Comparison of ENCODE assay signal across 19 cellular contexts in the genomic region with DNA sequence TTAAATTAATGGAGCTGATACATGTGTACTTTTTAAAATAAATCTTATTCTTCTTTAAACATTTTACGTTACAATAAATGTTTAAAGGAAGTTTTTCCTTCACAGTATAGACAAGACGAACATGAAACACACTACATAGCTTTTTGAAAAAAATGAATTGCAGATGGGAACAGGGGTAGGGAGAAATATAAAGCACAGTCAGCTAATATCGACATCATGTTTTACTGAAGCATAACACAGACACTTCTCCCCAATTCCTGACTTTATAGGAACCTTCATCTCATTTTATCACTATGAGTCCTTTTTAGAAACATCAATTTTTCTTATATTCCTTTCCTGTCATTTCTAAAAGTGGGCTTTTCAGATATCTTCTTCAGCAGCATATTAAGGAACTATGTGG.
DNase-seq lines count a peak whose midpoint lies in the region; ATAC-seq, FAIRE-seq and TF ChIP-seq lines count a peak whose summit lies in the region.
"Had no signal": no experiment of that assay in that cellular context is flagged by ENCODE, and none has a peak within 500 bp of the region (broad histone marks: within the 10 kb centered on the region; RNA-seq: fewer than 3 reads in every experiment).

No MANE protein-coding gene starts in this region.

- no peak overlapping the region for H3K18ac ChIP-seq in H1 (ENCODE audit: extremely low read depth, low read length)

- no peak overlapping the region for H3K23ac ChIP-seq in H1 (ENCODE audit: insufficient read length)

- in situ Hi-C loops in HepG2 (cut with HindIII; ENCODE audit: extremely low pct_ligation_motif_present, low pct_unique_long_range_greater_than_20kb), result no loop called here

- H4K8ac ChIP-seq in H1 (ENCODE audit: extremely low read depth, insufficient read depth, low read length), result no peak overlapping the region

- no peak overlapping the region for H2AK5ac ChIP-seq in H1 (ENCODE audit: low read depth, low read length)

- POLR2A ChIA-PET in HepG2 (lab: Yijun Ruan, JAX) (no interaction called here), H1 (lab: Charles Lee; ENCODE audit: partially characterized antibody) (no interaction called here)

- TF ChIP-seq EP300 in HepG2 (IDR thresholded peaks at IDR 0.05; ENCODE audit: low read depth in 2 of 2, low read length in 2 of 2) (no peak), HepG2 (CRISPR knock-in tag; IDR thresholded peaks at IDR 0.05; ENCODE audit: borderline replicate concordance) (no peak), H1 (IDR thresholded peaks at IDR 0.05; ENCODE audit: borderline replicate concordance in 1 of 2, low read depth in 2 of 2, low read length in 2 of 2) (no peak)

- no TSS peak for BruUV-seq in HepG2 (replicated peaks; lab: Mats Ljungman, UMichigan)

- no peak overlapping the region for H3K4ac ChIP-seq in H1 (replicated peaks; ENCODE audit: insufficient read length, low read depth, low read length)

- no peak overlapping the region for H3K56ac ChIP-seq in H1 (replicated peaks; ENCODE audit: insufficient read length, low read depth, low read length)

- DNase-seq in HepG2 (ENCODE audit: low spot score) (no peak), right lobe of liver (no peak), H1 (ENCODE audit: low read depth in 1 of 2, low spot score in 2 of 2) (no peak)
- DNase-seq: ACHN; C1 segment of cervical spinal cord; CD8-positive, alpha-beta T cell; DMS 273 treated with DMSO at 0.1 percent for 48 hours; DMS79; GDM1; H9 had no signal

- H3K36me3 ChIP-seq in HepG2 (replicated peaks in 1 of 2; ENCODE audit: control insufficient read depth in 1 of 2, insufficient read depth in 2 of 2, low read length in 2 of 2) (no peaks in the 10 kb centered on the region), right lobe of liver (no peaks in the 10 kb centered on the region), KMS-11 (ENCODE audit: insufficient read depth) (no peaks in the 10 kb centered on the region), H1 (ENCODE audit: control insufficient read depth in 2 of 4, insufficient read depth in 4 of 4, low read length in 3 of 4) (peaks cover 0 to 21% (median 7%) of the 10 kb centered on the region in 4 experiments; a peak in 4 of 8 replicates)

- H3K9me3 ChIP-seq in HepG2 (ENCODE audit: low read length) (peaks cover 43% of the 10 kb centered on the region), right lobe of liver (no peaks in the 10 kb centered on the region), H1 (ENCODE audit: insufficient read depth in 2 of 2, low read depth in 1 of 2, low read length in 1 of 2) (peaks cover 17% of the 10 kb centered on the region in 2 experiments)

- no peak overlapping the region for H2BK120ac ChIP-seq in H1 (replicated peaks; ENCODE audit: low read depth, low read length)

- H3K27ac ChIP-seq in HepG2 (ENCODE audit: extremely low read length, insufficient read depth, low read length) (no peak overlapping the region), right lobe of liver (no peak overlapping the region), KMS-11 (no peak overlapping the region), H1 (ENCODE audit: low read depth, low read length) (no peak overlapping the region)
- H3K27ac ChIP-seq: 22Rv1 had no signal

- H2BK15ac ChIP-seq in H1 (ENCODE audit: low read length), result no peak overlapping the region

- H3K9ac ChIP-seq in HepG2 (ENCODE audit: insufficient read depth, low read depth, low read length), result no peak overlapping the region
- H3K9ac ChIP-seq in KMS-11, result no peak overlapping the region
- no peak overlapping the region for H3K9ac ChIP-seq in H1 (replicated peaks in 1 of 4; ENCODE audit: extremely low read depth in 1 of 4, low read depth in 3 of 4, low read length in 3 of 4)

- no peak overlapping the region for H2AFZ ChIP-seq in HepG2 (ENCODE audit: low read length)
- H2AFZ ChIP-seq in KMS-11 (ENCODE audit: low read depth), result no peak overlapping the region
- H2AFZ ChIP-seq in H1 (ENCODE audit: low read length), result no peak overlapping the region

- FAIRE-seq in HepG2 (lab: Jason Lieb, UNC), result no peak
- FAIRE-seq in H1 (lab: Jason Lieb, UNC), result no peak
- FAIRE-seq: A204.1, D721Med, GM12878, GM19239 had no signal

- WGBS in HepG2 (ENCODE audit: low lambda C conversion rate), result 1% methylated on average over 3 of the region's 3 CpGs
- 41% methylated on average over 3 of the region's 3 CpGs for WGBS in right lobe of liver (ENCODE audit: insufficient coverage, low coverage, low lambda C conversion rate, missing lambda C conversion rate)
- 61% methylated on average over 3 of the region's 3 CpGs; no CpG with 5 or more reads in 1 of the 2 experiments for WGBS in H1 (ENCODE audit: extremely low coverage in 1 of 2, insufficient coverage in 1 of 2, insufficient read length in 1 of 2, insufficient replicate concordance in 2 of 2, low coverage in 1 of 2, low lambda C conversion rate in 2 of 2, missing lambda C conversion rate in 1 of 2), 2 experiments

- intact Hi-C loops in HepG2 (cut with micrococcal nuclease; ENCODE audit: unreplicated experiment), result no loop called here
- intact Hi-C loops in right lobe of liver (cut with DNase I), result no loop called here

- peaks cover 2% of the 10 kb centered on the region; the same call in 1 of the 2 replicates for H3K79me1 ChIP-seq in H1 (ENCODE audit: low read depth, low read length)

- no peak overlapping the region for H3K4me2 ChIP-seq in HepG2 (ENCODE audit: low read depth, low read length)
- H3K4me2 ChIP-seq in KMS-11, result peak overlapping the region; percentile 88; the same call in 1 of the 2 replicates
- H3K4me2 ChIP-seq in H1 (ENCODE audit: insufficient read depth in 1 of 2, low read depth in 2 of 2, low read length in 2 of 2), result no peak overlapping the region

- H3K4me1 ChIP-seq in HepG2 (ENCODE audit: insufficient read depth, low read length) (no peaks in the 10 kb centered on the region), right lobe of liver (no peaks in the 10 kb centered on the region), KMS-11 (ENCODE audit: low read depth, poor library complexity, severe bottlenecking) (peaks cover 42% of the 10 kb centered on the region), H1 (replicated peaks in 1 of 4; ENCODE audit: control insufficient read depth in 3 of 4, insufficient read depth in 4 of 4, low read length in 3 of 4) (peaks cover 4 to 11% (median 6%) of the 10 kb centered on the region in 4 experiments; a peak in 4 of 7 replicates)

- H2BK20ac ChIP-seq in H1 (ENCODE audit: low read length), result no peak overlapping the region

- TF ChIP-seq POLR2A in HepG2 (IDR thresholded peaks at IDR 0.05; ENCODE audit: insufficient read depth in 1 of 2, low read depth in 2 of 2, low read length in 2 of 2) (no peak), right lobe of liver (IDR thresholded peaks at IDR 0.05) (no peak), H1 (IDR thresholded peaks at IDR 0.05; ENCODE audit: control extremely low read depth in 1 of 2, low read depth in 2 of 2, low read length in 2 of 2) (no peak)

- no peak overlapping the region for H2BK12ac ChIP-seq in H1 (ENCODE audit: low read depth, low read length)

- H4K20me1 ChIP-seq in HepG2 (ENCODE audit: insufficient read depth, low read length), result no peaks in the 10 kb centered on the region
- no peaks in the 10 kb centered on the region for H4K20me1 ChIP-seq in KMS-11 (ENCODE audit: insufficient read depth)
- H4K20me1 ChIP-seq in H1 (replicated peaks in 1 of 2; ENCODE audit: control insufficient read depth in 1 of 2, insufficient read depth in 2 of 2, low read length in 2 of 2), result no peaks in the 10 kb centered on the region

- TF ChIP-seq RAD21 in HepG2 (CRISPR knock-in tag; IDR thresholded peaks at IDR 0.05) (no peak), H1 (IDR thresholded peaks at IDR 0.05 in 1 of 2, conservative IDR thresholded peaks at IDR 0.05 in 1 of 2; ENCODE audit: low read depth in 2 of 2, low read length in 2 of 2) (no peak)

- no peak overlapping the region for H4K5ac ChIP-seq in H1 (ENCODE audit: insufficient read length, low read depth, low read length)

- no peak overlapping the region for H2BK5ac ChIP-seq in H1 (ENCODE audit: low read depth, low read length)

- H4K91ac ChIP-seq in H1 (replicated peaks; ENCODE audit: insufficient read length, low read length), result no peak overlapping the region

- H3K27me3 ChIP-seq in HepG2 (ENCODE audit: control insufficient read depth in 1 of 2, insufficient read depth in 2 of 2, low read length in 2 of 2), result no peaks in the 10 kb centered on the region
- H3K27me3 ChIP-seq in right lobe of liver, result no peaks in the 10 kb centered on the region
- no peaks in the 10 kb centered on the region for H3K27me3 ChIP-seq in KMS-11 (ENCODE audit: insufficient read depth, low read depth)
- H3K27me3 ChIP-seq in H1 (replicated peaks in 1 of 4; ENCODE audit: control insufficient read depth in 3 of 4, extremely low read depth in 1 of 4, insufficient read depth in 3 of 4, low read length in 3 of 4), result no peaks in the 10 kb centered on the region

- no peaks in the 10 kb centered on the region; the same call in 1 of the 2 replicates for H3K23me2 ChIP-seq in H1 (ENCODE audit: low read depth, low read length)

- ATAC-seq in HepG2, result no peak
- ATAC-seq in right lobe of liver, result no peak
- no peak for ATAC-seq in GM19395 (IDR thresholded peaks at IDR 0.05; ENCODE audit: unreplicated experiment)
- no peak for ATAC-seq in GM21526 (IDR thresholded peaks at IDR 0.05; ENCODE audit: low FRiP score, unreplicated experiment)
- ATAC-seq: CD8-positive, alpha-beta T cell; GM12878; HCT116 had no signal

- TF ChIP-seq CTCF in HepG2 (CRISPR knock-in tag; IDR thresholded peaks at IDR 0.05) (no peak), right lobe of liver (IDR thresholded peaks at IDR 0.05) (no peak), KMS-11 (conservative IDR thresholded peaks at IDR 0.05; ENCODE audit: low read depth, low read length) (no peak), H1 (IDR thresholded peaks at IDR 0.05; ENCODE audit: control extremely low read depth in 1 of 3, insufficient read depth in 1 of 3, low read depth in 1 of 3, low read length in 3 of 3) (no peak)

- no peaks in the 10 kb centered on the region for H3K79me2 ChIP-seq in HepG2 (ENCODE audit: insufficient read depth, low read length)
- H3K79me2 ChIP-seq in KMS-11 (ENCODE audit: insufficient read depth, low read depth), result no peaks in the 10 kb centered on the region
- H3K79me2 ChIP-seq in H1 (ENCODE audit: control insufficient read depth in 1 of 2, insufficient read depth in 2 of 2, low read length in 2 of 2), result peaks cover 0 to 86% of the 10 kb centered on the region in 2 experiments; a peak in 3 of 4 replicates

- H3K4me3 ChIP-seq in HepG2 (replicated peaks in 1 of 3; ENCODE audit: insufficient read depth in 1 of 3, low read depth in 2 of 3, low read length in 3 of 3), result no peak overlapping the region
- no peak overlapping the region for H3K4me3 ChIP-seq in right lobe of liver
- H3K4me3 ChIP-seq in KMS-11 (IDR thresholded peaks at IDR 0.05; ENCODE audit: insufficient read depth, low read depth, low read length), result no peak overlapping the region
- no peak overlapping the region for H3K4me3 ChIP-seq in H1 (ENCODE audit: extremely low read depth in 1 of 4, insufficient read depth in 2 of 4, low read depth in 3 of 4, low read length in 4 of 4)
- H3K4me3 ChIP-seq: GM12878 had no signal

- CTCF ChIA-PET in HepG2 (lab: Yijun Ruan, JAX; ENCODE audit: low intra/inter-chr PET ratio, low total read pairs), result no interaction called here
- CTCF ChIA-PET in H1 (lab: Charles Lee; ENCODE audit: partially characterized antibody), result no interaction called here

- no peak overlapping the region for H3K14ac ChIP-seq in H1 (ENCODE audit: insufficient read length)

TF ChIP-seq in H1, 55 proteins besides CTCF, POLR2A, EP300 and RAD21 (continues in another document):
- no peak for TF ChIP-seq EZH2 (IDR thresholded peaks at IDR 0.05; ENCODE audit: low read depth, low read length, severe bottlenecking)
